1 cellular context compared by ENCODE assay signal in genomic region chr1:36517415-36517814, GRCh38.
TF ChIP-seq lines count a peak whose summit lies in the region.

No MANE protein-coding gene starts in this region.

TF ChIP-seq in H1, 55 proteins besides CTCF, POLR2A, EP300 and RAD21:
- TF ChIP-seq RFX5 (IDR thresholded peaks at IDR 0.05; ENCODE audit: borderline replicate concordance, low read depth, low read length): no peak
